31 cellular contexts compared by ENCODE assay signal in genomic region chr16:82366462-82366861, GRCh38.
"Had no signal": no experiment of that assay in that cellular context is flagged by ENCODE, and none has a peak within 500 bp of the region (broad histone marks: within the 10 kb centered on the region; RNA-seq: fewer than 3 reads in every experiment).

No MANE protein-coding gene starts in this region.

- ATAC-seq: activated naive CD4-positive, alpha-beta T cell treated with anti-CD3 and anti-CD28 coated beads, Interleukin-2, amount 50 U/mL, for 72 hours; activated naive CD8-positive, alpha-beta T cell treated with anti-CD3 and anti-CD28 coated beads, Interleukin-2, amount 50 U/mL, for 24 hours; activated T-cell treated with anti-CD3 and anti-CD28 coated beads, Interleukin-2, amount 50 U/mL, for 4 hours; activated T-cell treated with anti-CD3 and anti-CD28 coated beads, Interleukin-2, amount 50 U/mL, for 72 hours; activated T-helper 17 cell treated with anti-CD3 and anti-CD28 coated beads, Interleukin-2, amount 50 U/mL, for 72 hours; body of pancreas had no signal

- H3K27ac ChIP-seq: adrenal gland, ascending aorta, body of pancreas, brain microvascular endothelial cell, breast epithelium, cardiac muscle cell had no signal

- H3K9me3 ChIP-seq: adrenal gland, ascending aorta, body of pancreas, breast epithelium had no signal

- H3K27me3 ChIP-seq: adrenal gland, ascending aorta, body of pancreas, breast epithelium had no signal

- H3K4me1 ChIP-seq: adrenal gland, ascending aorta, body of pancreas, breast epithelium had no signal

- H3K4me3 ChIP-seq: adrenal gland, ascending aorta, body of pancreas, breast epithelium, cardiac muscle cell had no signal

- DNase-seq: activated effector memory CD4-positive, alpha-beta T cell treated with anti-CD3 and anti-CD28 coated beads, Interleukin-2, amount 50 U/mL, for 16 hours; activated effector memory CD4-positive, alpha-beta T cell treated with Interleukin-2 at 50 U/mL for 16 hours; activated gamma-delta T cell; activated gamma-delta T cell treated with Interleukin-2 at 50 U/mL for 16 hours; activated naive CD4-positive, alpha-beta T cell; activated naive CD4-positive, alpha-beta T cell treated with anti-CD3 and anti-CD28 coated beads for 36 hours; activated naive CD4-positive, alpha-beta T cell treated with anti-CD3 and anti-CD28 coated beads, Interleukin-2, amount 10 ng/mL, durations not matched to agents 7 days and 5 days; activated naive CD4-positive, alpha-beta T cell treated with anti-CD3 and anti-CD28 coated beads, Interleukin-2, amount 50 U/mL, for 16 hours; activated naive CD4-positive, alpha-beta T cell treated with Interleukin-2 at 50 U/mL for 16 hours; activated naive CD8-positive, alpha-beta T cell treated with anti-CD3 and anti-CD28 coated beads for 36 hours; activated naive CD8-positive, alpha-beta T cell treated with anti-CD3 and anti-CD28 coated beads, Interleukin-2, amount 10 ng/mL, durations not matched to agents 7 days and 5 days; activated naive CD8-positive, alpha-beta T cell treated with anti-CD3 and anti-CD28 coated beads, Interleukin-2, amount 50 U/mL, for 24 hours; activated T-cell treated with anti-CD3 and anti-CD28 coated beads, Interleukin-2, amount 50 U/mL, for 24 hours; activated T-cell treated with anti-CD3 and anti-CD28 coated beads, Interleukin-2, amount 50 U/mL, for 4 hours; activated T-cell treated with anti-CD3 and anti-CD28 coated beads, Interleukin-2, amount 50 U/mL, for 48 hours; activated T-cell treated with anti-CD3 and anti-CD28 coated beads, Interleukin-2, amount 50 U/mL, for 72 hours; adrenal gland; amniotic stem cell; amygdala; anterior cingulate cortex; aorta; body of pancreas; brain microvascular endothelial cell; caudate nucleus; central memory CD4-positive, alpha-beta T cell; cerebellar nuclear complex had no signal

- H3K36me3 ChIP-seq: adrenal gland, ascending aorta, brain microvascular endothelial cell, breast epithelium, cardiac muscle cell had no signal
